ENCODE assay signal across 8 cellular contexts in genomic region chrX:10615931-10616780, GRCh38. TPM values are rescaled to one million over a fixed set of nuclear protein-coding genes. Genes with fewer than 3 reads are reported as not detected.
A peak's percentile ranks its signal among the peaks of the same experiment; 100 is the strongest.
DNase-seq lines count a peak whose midpoint lies in the region; ATAC-seq and TF ChIP-seq lines count a peak whose summit lies in the region.

No MANE protein-coding gene starts in this region.

- no peaks in the 10 kb centered on the region for H4K20me1 ChIP-seq in KMS-11 (ENCODE audit: insufficient read depth)

- TF ChIP-seq CTCF in Caco-2 (IDR thresholded peaks at IDR 0.05; ENCODE audit: insufficient read depth in 1 of 2, low read depth in 1 of 2, low read length in 1 of 2, severe bottlenecking in 1 of 2, unreplicated experiment in 1 of 2) (peak; percentile 39 to 67), KMS-11 (conservative IDR thresholded peaks at IDR 0.05; ENCODE audit: low read depth, low read length) (peak; percentile 53), fibroblast of pulmonary artery (IDR thresholded peaks at IDR 0.05; ENCODE audit: low read length, missing control alignments) (peak; percentile 62), osteocyte (IDR thresholded peaks at IDR 0.05) (peak; percentile 69)

- H2AFZ ChIP-seq in KMS-11 (ENCODE audit: low read depth) = no peak overlapping the region

- no peaks in the 10 kb centered on the region for H3K9me3 ChIP-seq in Caco-2
- H3K9me3 ChIP-seq in SJCRH30 (replicated peaks) = no peaks in the 10 kb centered on the region

- H3K27ac Mint-ChIP-seq in Caco-2 (ENCODE audit: unreplicated experiment) (peak overlapping the region; percentile 76), osteocyte (ENCODE audit: unreplicated experiment) (peak overlapping the region; percentile 91), T-cell (no peak overlapping the region)

- no peaks in the 10 kb centered on the region for H3K79me2 ChIP-seq in KMS-11 (ENCODE audit: insufficient read depth, low read depth)

- H3K4me1 ChIP-seq in Caco-2 = peaks cover 50% of the 10 kb centered on the region
- H3K4me1 ChIP-seq in KMS-11 (ENCODE audit: low read depth, poor library complexity, severe bottlenecking) = peaks cover 7% of the 10 kb centered on the region
- peaks cover 18% of the 10 kb centered on the region for H3K4me1 ChIP-seq in SJCRH30

- BruUV-seq in Caco-2 (replicated peaks; lab: Mats Ljungman, UMichigan) = no TSS peak

- DNase-seq in Caco-2 = peak; percentile 42 to 49
- DNase-seq in SJCRH30 = peak; percentile 37 to 68
- peak; percentile 72 for DNase-seq in fibroblast of pulmonary artery (ENCODE audit: low read depth)
- DNase-seq in osteocyte (ENCODE audit: extremely low spot score, unreplicated experiment) = no peak
- no peak for DNase-seq in T-cell

- no peak overlapping the region for H3K4me2 ChIP-seq in KMS-11

- POLR2A ChIA-PET in Caco-2 (lab: Charles Lee) (no interaction called here), T-cell (lab: Charles Lee) (no interaction called here)

- peak overlapping the region; percentile 68 for H3K4me3 Mint-ChIP-seq in Caco-2 (ENCODE audit: unreplicated experiment)
- peak overlapping the region; percentile 51 for H3K4me3 Mint-ChIP-seq in osteocyte (ENCODE audit: unreplicated experiment)
- H3K4me3 Mint-ChIP-seq in T-cell = no peak overlapping the region

- intact Hi-C loops in Caco-2 (cut with micrococcal nuclease; ENCODE audit: unreplicated experiment) = loop anchor here (5.0 kb wide), 1 partner anchor 424 kb away; no protein-coding TSS in a partner anchor

- peaks cover 11% of the 10 kb centered on the region for H3K4me1 Mint-ChIP-seq in Caco-2 (ENCODE audit: low read depth, unreplicated experiment)
- H3K4me1 Mint-ChIP-seq in osteocyte (ENCODE audit: unreplicated experiment) = peaks cover 61% of the 10 kb centered on the region
- H3K4me1 Mint-ChIP-seq in T-cell = peaks cover 10 to 17% (median 13%) of the 10 kb centered on the region in 3 donors

- H3K9me3 Mint-ChIP-seq in Caco-2 (ENCODE audit: unreplicated experiment) (no peaks in the 10 kb centered on the region), osteocyte (ENCODE audit: unreplicated experiment) (no peaks in the 10 kb centered on the region), T-cell (no peaks in the 10 kb centered on the region)

- CTCF ChIA-PET in Caco-2 (lab: Charles Lee) (no interaction called here), T-cell (lab: Charles Lee) (no interaction called here)

- H3K27me3 ChIP-seq in Caco-2 (replicated peaks; ENCODE audit: control insufficient read depth, insufficient read depth, low read length) (no peaks in the 10 kb centered on the region), KMS-11 (ENCODE audit: insufficient read depth, low read depth) (no peaks in the 10 kb centered on the region), SJCRH30 (no peaks in the 10 kb centered on the region)

- H3K27ac ChIP-seq in KMS-11 (no peak overlapping the region), SJCRH30 (peak overlapping the region; percentile 90)

- ATAC-seq in GM19372 (IDR thresholded peaks at IDR 0.05; ENCODE audit: low read depth, unreplicated experiment) (peak; percentile 62), T-cell (replicated peaks in 1 of 4) (no peak), HG02610 (IDR thresholded peaks at IDR 0.05; ENCODE audit: unreplicated experiment) (no peak)

- H3K4me3 ChIP-seq in Caco-2 (ENCODE audit: low read depth, low read length) = no peak overlapping the region
- no peak overlapping the region for H3K4me3 ChIP-seq in KMS-11 (IDR thresholded peaks at IDR 0.05; ENCODE audit: insufficient read depth, low read depth, low read length)
- H3K4me3 ChIP-seq in SJCRH30 = no peak overlapping the region
- no peak overlapping the region for H3K4me3 ChIP-seq in fibroblast of pulmonary artery (replicated peaks; ENCODE audit: low read depth, low read length)

- H3K27me3 Mint-ChIP-seq in Caco-2 (ENCODE audit: insufficient read depth, unreplicated experiment) (no peaks in the 10 kb centered on the region), osteocyte (ENCODE audit: unreplicated experiment) (no peaks in the 10 kb centered on the region), T-cell (peaks cover 31 to 45% of the 10 kb centered on the region in 2 donors)

- H3K36me3 Mint-ChIP-seq in Caco-2 (ENCODE audit: insufficient read depth, unreplicated experiment) (peaks cover 17% of the 10 kb centered on the region), osteocyte (ENCODE audit: unreplicated experiment) (no peaks in the 10 kb centered on the region), T-cell (no peaks in the 10 kb centered on the region)

- no peak overlapping the region for H3K9ac ChIP-seq in KMS-11

- H3K36me3 ChIP-seq in Caco-2 (ENCODE audit: control insufficient read depth, insufficient read depth, low read length) (no peaks in the 10 kb centered on the region), KMS-11 (ENCODE audit: insufficient read depth) (no peaks in the 10 kb centered on the region), SJCRH30 (no peaks in the 10 kb centered on the region; the same call in 1 of the 2 replicates)

RNA-seq across cellular contexts. Expression of gene MID1, which starts 4.2 kb away (rescaled TPM):
- total RNA-seq in Caco-2 (2022) (54.0 and 61.3 TPM in 2 replicates), osteocyte (10.2 and 12.7 TPM in 2 replicates), T-cell (under 1 TPM in 3 of 5 donors, not detected in 2; 0.09 to 0.29 (median 0.10) TPM)
- total RNA-seq in SJCRH30 (2014; rRNA removed; shearing (Covaris generic)) = 34.5 and 38.4 TPM in 2 replicates

Comparison
In these comparisons a context has a peak if more than half of its experiments do, and no peak if none do; other contexts are left out.
1. DNase-seq: peak in Caco-2 (2 of 2), SJCRH30 (2 of 2) and fibroblast of pulmonary artery (single experiment); none in osteocyte (single experiment) and T-cell (0 of 34).
2. H3K27ac Mint-ChIP-seq: peak in Caco-2 (single experiment) and osteocyte (single experiment); none in T-cell (0 of 2).
3. H3K4me3 Mint-ChIP-seq: peak in Caco-2 (single experiment) and osteocyte (single experiment); none in T-cell (0 of 3).
4. Peak in every context shown above with its lines, with median percentiles within 50 percentile points of each other: CTCF ChIP-seq.